Comparison of ENCODE assay signal across 2 cellular contexts in genomic region chr17:50540485-50541401, GRCh38.
TF ChIP-seq lines count a peak whose summit lies in the region.

No MANE protein-coding gene starts in this region.

TF ChIP-seq in WTC11, 78 proteins besides CTCF, POLR2A, EP300 and RAD21:
- TF ChIP-seq ZNF219 (CRISPR knock-in tag; IDR thresholded peaks at IDR 0.05; ENCODE audit: borderline replicate concordance), result no peak
- no peak for TF ChIP-seq ZNF232 (CRISPR knock-in tag; IDR thresholded peaks at IDR 0.05)
- no peak for TF ChIP-seq ZNF281 (CRISPR knock-in tag; IDR thresholded peaks at IDR 0.05)
- no peak for TF ChIP-seq ZNF317 (CRISPR knock-in tag; IDR thresholded peaks at IDR 0.05; ENCODE audit: borderline replicate concordance, low read depth)
- TF ChIP-seq SMAD4 (CRISPR knock-in tag; IDR thresholded peaks at IDR 0.05), result no peak
- no peak for TF ChIP-seq SOX15 (CRISPR knock-in tag; IDR thresholded peaks at IDR 0.05)
- TF ChIP-seq STAT6 (CRISPR knock-in tag; conservative IDR thresholded peaks at IDR 0.05; ENCODE audit: low read depth), result no peak

TF ChIP-seq in HepG2, 621 proteins besides CTCF, POLR2A, EP300 and RAD21:
- TF ChIP-seq KLF13 (CRISPR knock-in tag; IDR thresholded peaks at IDR 0.05) (no peak), ZNF44 (CRISPR knock-in tag; IDR thresholded peaks at IDR 0.05) (no peak), DNMT1 (CRISPR knock-in tag; IDR thresholded peaks at IDR 0.05) (no peak), ZBTB39 (CRISPR knock-in tag; IDR thresholded peaks at IDR 0.05) (no peak), ZSCAN31 (CRISPR knock-in tag; IDR thresholded peaks at IDR 0.05; ENCODE audit: low read depth) (peak; percentile 57; the same call in 1 of the 2 replicates), MAFF (IDR thresholded peaks at IDR 0.05; ENCODE audit: low read depth, low read length) (no peak), ZSCAN20 (CRISPR knock-in tag; IDR thresholded peaks at IDR 0.05; ENCODE audit: borderline replicate concordance) (no peak), SP1 (IDR thresholded peaks at IDR 0.05) (no peak), SP1 (CRISPR knock-in tag; IDR thresholded peaks at IDR 0.05) (no peak), AGO1 (IDR thresholded peaks at IDR 0.05; ENCODE audit: low read depth, low read length, poor library complexity, severe bottlenecking) (peak; percentile 32), ZNF232 (CRISPR knock-in tag; IDR thresholded peaks at IDR 0.05; ENCODE audit: borderline replicate concordance) (no peak), KDM1A (CRISPR knock-in tag; IDR thresholded peaks at IDR 0.05) (no peak), ZNF720 (CRISPR knock-in tag; IDR thresholded peaks at IDR 0.05) (no peak), IRX3 (CRISPR knock-in tag; IDR thresholded peaks at IDR 0.05; ENCODE audit: borderline replicate concordance, low read depth) (no peak), ZNF329 (CRISPR knock-in tag; IDR thresholded peaks at IDR 0.05; ENCODE audit: low read depth) (no peak), HDAC1 (CRISPR knock-in tag; IDR thresholded peaks at IDR 0.05) (0 out of 2 replicates have a peak, but pooled peaks have one; percentile 11), ZNF83 (CRISPR knock-in tag; IDR thresholded peaks at IDR 0.05; ENCODE audit: borderline replicate concordance) (peak; percentile 64; the same call in 1 of the 2 replicates), CCDC6 (CRISPR knock-in tag; IDR thresholded peaks at IDR 0.05) (0 out of 2 replicates have a peak, but pooled peaks have one; percentile 11), ZNF776 (CRISPR knock-in tag; IDR thresholded peaks at IDR 0.05) (peak; percentile 58; the same call in 1 of the 2 replicates), ZNF235 (CRISPR knock-in tag; IDR thresholded peaks at IDR 0.05; ENCODE audit: borderline replicate concordance) (no peak), NFIC (IDR thresholded peaks at IDR 0.05; ENCODE audit: low read length) (no peak), ZNF841 (CRISPR knock-in tag; IDR thresholded peaks at IDR 0.05; ENCODE audit: borderline replicate concordance) (no peak), NR2F6 (IDR thresholded peaks at IDR 0.05) (peak; percentile 75), NR2F6 (CRISPR knock-in tag; IDR thresholded peaks at IDR 0.05) (peak; percentile 58; the same call in 1 of the 2 replicates), MTERF4 (CRISPR knock-in tag; IDR thresholded peaks at IDR 0.05) (0 out of 2 replicates have a peak, but pooled peaks have one; percentile 9), POGZ (CRISPR knock-in tag; IDR thresholded peaks at IDR 0.05) (0 out of 2 replicates have a peak, but pooled peaks have one; percentile 17), ZNF772 (CRISPR knock-in tag; IDR thresholded peaks at IDR 0.05) (no peak), ZNF704 (CRISPR knock-in tag; IDR thresholded peaks at IDR 0.05; ENCODE audit: borderline replicate concordance) (no peak), NCOR1 (IDR thresholded peaks at IDR 0.05; ENCODE audit: borderline replicate concordance, low read length) (peak; percentile 27; the same call in 1 of the 2 replicates), HIC2 (CRISPR knock-in tag; IDR thresholded peaks at IDR 0.05; ENCODE audit: low read depth) (no peak; the same call in 1 of the 2 replicates), ARID2 (CRISPR knock-in tag; IDR thresholded peaks at IDR 0.05; ENCODE audit: borderline replicate concordance) (0 out of 2 replicates have a peak, but pooled peaks have one; percentile 15), ZFP36 (IDR thresholded peaks at IDR 0.05; ENCODE audit: borderline replicate concordance, low read depth, low read length, partially characterized antibody) (no peak), HNF4A (CRISPR knock-in tag; IDR thresholded peaks at IDR 0.05) (peak; percentile 65), GPN1 (CRISPR knock-in tag; IDR thresholded peaks at IDR 0.05; ENCODE audit: borderline replicate concordance) (0 out of 2 replicates have a peak, but pooled peaks have one; percentile 22), ZBTB38 (CRISPR knock-in tag; IDR thresholded peaks at IDR 0.05) (0 out of 2 replicates have a peak, but pooled peaks have one; percentile 21), ZNF263 (CRISPR knock-in tag; IDR thresholded peaks at IDR 0.05) (no peak), ZBTB25 (CRISPR knock-in tag; IDR thresholded peaks at IDR 0.05) (no peak), SMARCC2 (IDR thresholded peaks at IDR 0.05) (no peak), PPARG (CRISPR knock-in tag; conservative IDR thresholded peaks at IDR 0.05) (0 out of 2 replicates have a peak, but pooled peaks have one; percentile 61), JUNB (CRISPR knock-in tag; IDR thresholded peaks at IDR 0.05; ENCODE audit: borderline replicate concordance) (no peak), SALL2 (CRISPR knock-in tag; IDR thresholded peaks at IDR 0.05) (0 out of 2 replicates have a peak, but pooled peaks have one; percentile 23), SSRP1 (CRISPR knock-in tag; IDR thresholded peaks at IDR 0.05) (0 out of 2 replicates have a peak, but pooled peaks have one; percentile 16), TOPORS (CRISPR knock-in tag; IDR thresholded peaks at IDR 0.05) (no peak), HNF4G (IDR thresholded peaks at IDR 0.05; ENCODE audit: borderline replicate concordance, low read depth, low read length) (no peak), HNF4G (CRISPR knock-in tag; IDR thresholded peaks at IDR 0.05; ENCODE audit: borderline replicate concordance, low read depth) (peak; percentile 61; the same call in 1 of the 2 replicates), ZSCAN21 (CRISPR knock-in tag; IDR thresholded peaks at IDR 0.05; ENCODE audit: borderline replicate concordance) (no peak), TRAFD1 (CRISPR knock-in tag; IDR thresholded peaks at IDR 0.05; ENCODE audit: borderline replicate concordance) (no peak), ZNF629 (CRISPR knock-in tag; conservative IDR thresholded peaks at IDR 0.05) (0 out of 2 replicates have a peak, but pooled peaks have one; percentile 25), RXRA (CRISPR knock-in tag; IDR thresholded peaks at IDR 0.05) (peak; percentile 38; the same call in 1 of the 2 replicates), FIP1L1 (IDR thresholded peaks at IDR 0.05; ENCODE audit: borderline replicate concordance, insufficient read depth, low read depth, low read length) (no peak), ZNF788 (CRISPR knock-in tag; IDR thresholded peaks at IDR 0.05; ENCODE audit: borderline replicate concordance) (peak; percentile 36; the same call in 1 of the 2 replicates), ZNF724P (CRISPR knock-in tag; IDR thresholded peaks at IDR 0.05; ENCODE audit: borderline replicate concordance) (no peak), FUBP1 (CRISPR knock-in tag; IDR thresholded peaks at IDR 0.05; ENCODE audit: borderline replicate concordance) (no peak), ZNF143 (CRISPR knock-in tag; IDR thresholded peaks at IDR 0.05) (no peak)
TF ChIP-seq in HepG2: peak in this region for 21.
